In the genomic region with DNA sequence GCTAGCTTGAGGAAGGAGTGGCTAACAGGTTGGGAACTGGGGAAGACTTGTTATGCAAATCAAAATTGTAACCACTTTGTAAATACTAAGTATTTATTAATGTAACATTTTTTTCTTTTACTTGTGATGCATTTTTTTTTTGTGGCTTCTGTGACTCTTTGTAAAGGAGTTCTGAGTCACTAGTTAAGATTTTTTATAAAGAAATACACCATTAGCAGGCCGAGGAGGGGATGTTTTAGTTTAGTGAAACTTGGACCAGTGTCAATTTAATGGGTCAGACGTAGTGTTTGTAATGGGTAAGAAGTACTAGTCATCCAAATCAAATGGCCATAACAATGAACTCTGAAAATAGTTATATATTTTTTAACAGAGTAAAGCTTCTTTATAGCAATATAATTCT, we compare ENCODE assay signal across 15 cellular contexts. TPM values are rescaled to one million over a fixed set of nuclear protein-coding genes. Genes with fewer than 3 reads are reported as not detected.
DNase-seq lines count a peak whose midpoint lies in the region; ATAC-seq and TF ChIP-seq lines count a peak whose summit lies in the region.
"Had no signal": no experiment of that assay in that cellular context is flagged by ENCODE, and none has a peak within 500 bp of the region (broad histone marks: within the 10 kb centered on the region; RNA-seq: fewer than 3 reads in every experiment).

No MANE protein-coding gene starts in this region.

- no peaks in the 10 kb centered on the region for H3K27me3 ChIP-seq in osteoblast (ENCODE audit: insufficient read depth, low read length)
- H3K27me3 ChIP-seq: ascending aorta had no signal

- H3K4me3 ChIP-seq in epithelial cell of esophagus (ENCODE audit: low read length) (no peak overlapping the region), osteoblast (ENCODE audit: insufficient read depth, low read length) (no peak overlapping the region)
- H3K4me3 ChIP-seq: ascending aorta, mucosa of descending colon, prostate gland had no signal

- TF ChIP-seq CTCF in epithelial cell of esophagus (IDR thresholded peaks at IDR 0.05; ENCODE audit: insufficient read depth, low read depth, low read length, missing control alignments) (no peak), osteoblast (IDR thresholded peaks at IDR 0.05; ENCODE audit: extremely low read depth, low read depth, low read length) (no peak)

- H3K4me2 ChIP-seq in osteoblast (ENCODE audit: insufficient read depth, low read length), result peak overlapping the region; percentile 41

- no peaks in the 10 kb centered on the region for H3K79me2 ChIP-seq in osteoblast (ENCODE audit: insufficient read depth, low read length)

- no peaks in the 10 kb centered on the region for H3K36me3 ChIP-seq in osteoblast (ENCODE audit: insufficient read depth, low read length)
- H3K36me3 ChIP-seq: ascending aorta, prostate gland had no signal

- H3K4me1 ChIP-seq in osteoblast (ENCODE audit: insufficient read depth, low read length), result peaks cover 47% of the 10 kb centered on the region
- H3K4me1 ChIP-seq: prostate gland had no signal

- no peaks in the 10 kb centered on the region for H4K20me1 ChIP-seq in osteoblast (ENCODE audit: insufficient read depth, low read length)

- H3K27ac ChIP-seq in osteoblast (ENCODE audit: low read depth, low read length), result peak overlapping the region; percentile 52
- H3K27ac ChIP-seq: ascending aorta, prostate gland had no signal

- no peak overlapping the region for H2AFZ ChIP-seq in osteoblast (ENCODE audit: low read length)

- DNase-seq in Daoy (ENCODE audit: low read depth) (peak; percentile 76), RPMI7951 (ENCODE audit: low read depth) (peak; percentile 72), epithelial cell of esophagus (ENCODE audit: low read depth) (peak; percentile 88), osteoblast (ENCODE audit: insufficient read length, low spot score, missing footprints) (peak; percentile 57), NCI-H1105 (lab: John Stamatoyannopoulos, UW) (no peak), NCI-H526 (lab: John Stamatoyannopoulos, UW) (no peak), cerebellum (ENCODE audit: low spot score) (no peak)
- DNase-seq: activated CD4-positive, CD25-positive, alpha-beta regulatory T cell treated with anti-CD3 and anti-CD28 coated beads, Interleukin-2, amount 50 U/mL, for 72 hours; activated T-cell treated with anti-CD3 and anti-CD28 coated beads, Interleukin-2, amount 50 U/mL, for 24 hours; mucosa of descending colon; NCI-H2081 treated with DMSO at 0.1 percent for 48 hours; SW 1271 had no signal

- no peaks in the 10 kb centered on the region for H3K9me3 ChIP-seq in osteoblast (ENCODE audit: low read depth, low read length)
- H3K9me3 ChIP-seq: ascending aorta, mucosa of descending colon, prostate gland had no signal

- ATAC-seq in HG03280 (IDR thresholded peaks at IDR 0.05; ENCODE audit: unreplicated experiment), result no peak
- ATAC-seq: mucosa of descending colon had no signal

RNA-seq across cellular contexts. Expression of gene AKAP6, which starts 43.1 kb away (rescaled TPM):
- total RNA-seq in Daoy (2014; rRNA removed; shearing (Covaris generic)), result 0.48 and 2.1 TPM in 2 replicates
- 1.6 and 3.0 TPM in 2 replicates for total RNA-seq in RPMI7951 (2014; rRNA removed; shearing (Covaris generic))
- total RNA-seq in osteoblast, result 0.29 and 2.2 TPM in 2 replicates
- total RNA-seq in cerebellum, result 223 TPM

Comparison
In these comparisons a context has a peak if more than half of its experiments do, and no peak if none do; other contexts are left out.
1. DNase-seq: peak in Daoy (single experiment), RPMI7951 (single experiment), epithelial cell of esophagus (single experiment) and osteoblast (single experiment); none in NCI-H1105 (single experiment), NCI-H526 (0 of 2) and cerebellum (single experiment).
2. RNA of gene AKAP6, which starts 43.1 kb away (total RNA-seq): 223 TPM in cerebellum (single experiment); 1.6 to 3.0 TPM in RPMI7951, 0.29 to 2.2 TPM in osteoblast and 0.48 to 2.1 TPM in Daoy; every median in the first group is over 10 times any median in the second.